In the genomic region with DNA sequence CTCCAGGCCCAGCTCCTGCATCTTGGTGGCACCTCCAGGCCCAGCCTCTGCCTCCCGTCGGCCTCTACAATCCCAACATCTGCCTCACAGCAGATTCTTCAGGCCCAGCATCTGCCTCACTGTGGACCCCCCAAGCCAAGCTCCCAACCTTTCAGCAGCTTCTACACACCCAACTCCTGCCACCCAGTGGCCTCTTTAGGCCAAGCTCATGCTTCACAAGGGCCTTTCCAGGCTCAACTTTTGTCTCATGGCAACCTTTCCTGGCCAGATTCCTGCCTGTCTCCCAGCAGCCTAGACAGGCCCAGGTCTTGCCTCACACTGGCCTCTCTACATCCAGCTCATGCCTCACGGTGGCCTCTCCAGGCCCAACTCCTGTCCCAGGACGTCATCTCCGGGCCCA, we compare ENCODE assay signal across 13 cellular contexts. TPM values are rescaled to one million over a fixed set of nuclear protein-coding genes. Genes with fewer than 3 reads are reported as not detected.
"Had no signal": no experiment of that assay in that cellular context is flagged by ENCODE, and none has a peak within 500 bp of the region (broad histone marks: within the 10 kb centered on the region; RNA-seq: fewer than 3 reads in every experiment).

No MANE protein-coding gene starts in this region.

RNA-seq across cellular contexts. Expression of a gene that starts 20.1 kb away (rescaled TPM):
- total RNA-seq: activated CD8-positive, alpha-beta T cell treated with anti-CD3 and anti-CD28 coated beads, Interleukin-2, amount 10 ng/mL, durations not matched to agents 7 days and 5 days; activated naive CD4-positive, alpha-beta T cell treated with anti-CD3 and anti-CD28 coated beads for 36 hours had no signal

RNA-seq across cellular contexts. Expression of a gene that starts 39.0 kb away (rescaled TPM):
- total RNA-seq: activated CD4-positive, alpha-beta T cell treated with anti-CD3 and anti-CD28 coated beads, Interleukin-2, amount 10 ng/mL, durations not matched to agents 7 days and 5 days; activated CD8-positive, alpha-beta T cell treated with anti-CD3 and anti-CD28 coated beads, Interleukin-2, amount 10 ng/mL, durations not matched to agents 7 days and 5 days; activated naive CD4-positive, alpha-beta T cell treated with anti-CD3 and anti-CD28 coated beads for 36 hours; activated T-helper 2 cell treated with anti-CD3 and anti-CD28 coated beads, Interferon-gamma antibody, Interleukin-2, Interleukin-4, amounts not matched to agents 10 μg/mL and 5 μg/mL and 100 μg/mL, durations not matched to agents 14 hours and 24 hours and 36 hours; body of pancreas; dorsolateral prefrontal cortex; heart right ventricle; left ventricle myocardium superior; mononuclear cell; omental fat pad; right atrium auricular region; skeletal muscle tissue; urinary bladder had no signal
